12 cellular contexts compared by ENCODE assay signal in the genomic region with DNA sequence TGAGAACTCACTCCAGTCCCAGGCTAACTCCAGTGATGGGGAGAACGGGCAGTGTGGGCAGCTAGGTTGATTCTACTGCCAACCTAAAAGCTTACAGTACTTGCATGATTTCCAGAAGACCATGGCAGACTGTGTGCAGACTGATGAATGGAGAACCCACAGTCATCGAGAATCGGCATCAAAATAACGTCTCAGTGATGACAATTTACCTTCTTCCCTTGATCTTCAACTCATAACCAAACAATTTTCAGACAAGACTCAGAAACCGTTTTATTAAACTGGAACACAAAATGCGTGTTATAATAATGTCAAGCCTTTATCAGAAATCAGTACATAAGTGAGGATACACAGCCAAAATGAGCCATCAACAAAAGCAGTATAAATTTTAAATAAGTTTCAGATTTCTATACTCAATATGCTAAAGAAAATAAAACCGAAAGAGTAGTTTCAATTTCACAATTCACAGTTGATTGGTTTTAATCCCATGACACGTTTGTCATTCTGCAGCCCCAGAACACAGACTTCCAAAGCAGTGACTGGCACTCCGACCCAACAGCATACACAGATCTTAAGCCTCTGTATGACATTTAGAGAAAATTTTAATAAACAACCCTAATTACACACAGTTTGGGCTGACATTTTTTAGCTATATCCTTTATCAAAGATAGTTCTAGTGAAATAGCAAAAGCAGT. TPM values are rescaled to one million over a fixed set of nuclear protein-coding genes. Genes with fewer than 3 reads are reported as not detected.
DNase-seq lines count a peak whose midpoint lies in the region; ATAC-seq, FAIRE-seq and TF ChIP-seq lines count a peak whose summit lies in the region.
"Had no signal": no experiment of that assay in that cellular context is flagged by ENCODE, and none has a peak within 500 bp of the region (broad histone marks: within the 10 kb centered on the region; RNA-seq: fewer than 3 reads in every experiment).

No MANE protein-coding gene starts in this region.

- H4K20me1 ChIP-seq in OCI-LY1 (ENCODE audit: insufficient read depth, low read length): no peaks in the 10 kb centered on the region

- H3K9me3 ChIP-seq in OCI-LY1 (ENCODE audit: low read length): 0 out of 2 replicates have a peak, but pooled peaks cover 2% of the 10 kb centered on the region
- no peaks in the 10 kb centered on the region for H3K9me3 ChIP-seq in small intestine (ENCODE audit: control insufficient read depth, low read depth)

- no peak overlapping the region for H3K9ac ChIP-seq in OCI-LY1 (ENCODE audit: low read length)

- WGBS in small intestine, 3 donors: 61 to 70% (median 66%) methylated on average over 9 of the region's 9 CpGs

- H3K4me1 ChIP-seq in ACC112 (ENCODE audit: control insufficient read depth, insufficient read depth, low read length, unreplicated experiment): peaks cover 20% of the 10 kb centered on the region
- H3K4me1 ChIP-seq in OCI-LY1 (ENCODE audit: insufficient read depth, low read length, severe bottlenecking): peaks cover 48% of the 10 kb centered on the region
- no peaks in the 10 kb centered on the region for H3K4me1 ChIP-seq in small intestine (ENCODE audit: control insufficient read depth in 2 of 2, insufficient read depth in 1 of 2, low read depth in 1 of 2, low read length in 1 of 2)

- H3K4me3 ChIP-seq in ACC112 (ENCODE audit: low read depth, low read length) (peak overlapping the region; percentile 22; the same call in 1 of the 2 replicates), OCI-LY1 (ENCODE audit: low read depth, low read length, poor library complexity, severe bottlenecking) (no peak overlapping the region), small intestine (ENCODE audit: low read depth in 1 of 2, low read length in 2 of 2) (no peak overlapping the region)

- H3K9me2 ChIP-seq in OCI-LY1 (ENCODE audit: low read depth, low read length): no peaks in the 10 kb centered on the region

- no peak overlapping the region for H2AFZ ChIP-seq in ACC112 (ENCODE audit: low read length, unreplicated experiment)
- no peak overlapping the region for H2AFZ ChIP-seq in OCI-LY1 (ENCODE audit: low read length)

- H3K27me3 ChIP-seq in ACC112 (ENCODE audit: insufficient read depth, low read length) (no peaks in the 10 kb centered on the region), OCI-LY1 (ENCODE audit: insufficient read depth, low read length) (no peaks in the 10 kb centered on the region), small intestine (ENCODE audit: control insufficient read depth in 2 of 2, insufficient read depth in 2 of 2, low read length in 2 of 2) (no peaks in the 10 kb centered on the region)

- TF ChIP-seq CTCF in OCI-LY1 (IDR thresholded peaks at IDR 0.05; ENCODE audit: low read length): no peak

- no peaks in the 10 kb centered on the region; the same call in 1 of the 2 replicates for H3K36me3 ChIP-seq in ACC112 (ENCODE audit: insufficient read depth, low read length)
- peaks cover 15% of the 10 kb centered on the region for H3K36me3 ChIP-seq in OCI-LY1 (ENCODE audit: insufficient read depth, low read length)
- H3K36me3 ChIP-seq in small intestine (ENCODE audit: control insufficient read depth in 2 of 2, insufficient read depth in 2 of 2, low read length in 2 of 2): no peaks in the 10 kb centered on the region

- H3K27ac ChIP-seq in ACC112 (ENCODE audit: low read depth, low read length): no peak overlapping the region
- no peak overlapping the region for H3K27ac ChIP-seq in OCI-LY1 (ENCODE audit: low read depth, low read length, poor library complexity, severe bottlenecking)
- H3K27ac ChIP-seq in small intestine (ENCODE audit: low read depth in 1 of 2, low read length in 1 of 2): peak overlapping the region in 1 of 2 donors; percentile 58

- FAIRE-seq in small intestine (lab: Jason Lieb, UNC): no peak

- H3F3A ChIP-seq in OCI-LY1 (ENCODE audit: insufficient read depth, low read length): 0 out of 2 replicates have a peak, but pooled peaks cover 7% of the 10 kb centered on the region

- ATAC-seq in GM18873 (IDR thresholded peaks at IDR 0.05; ENCODE audit: low FRiP score, unreplicated experiment): peak; percentile 70
- peak; percentile 61 for ATAC-seq in HG02852 (IDR thresholded peaks at IDR 0.05; ENCODE audit: unreplicated experiment)

- H3K79me2 ChIP-seq in ACC112 (ENCODE audit: control insufficient read depth, insufficient read depth, low read length, unreplicated experiment): no peaks in the 10 kb centered on the region
- no peaks in the 10 kb centered on the region for H3K79me2 ChIP-seq in OCI-LY1 (ENCODE audit: insufficient read depth, low read length)

- H3K4me2 ChIP-seq in OCI-LY1 (ENCODE audit: low read length): peak overlapping the region; percentile 31

- intact Hi-C loops in posterior cingulate gyrus (cut with DNase I): loop anchor here (2.0 to 5.0 kb wide), 2 partner anchors 52 to 130 kb away; a partner anchor contains a TSS

- no peak for DNase-seq in NCI-H187 (lab: John Stamatoyannopoulos, UW)
- DNase-seq in posterior cingulate gyrus: no peak
- no peak for DNase-seq in small intestine
- no peak for DNase-seq in NCI-H82 treated with DMSO at 0.1 percent for 48 hours (lab: John Stamatoyannopoulos, UW; ENCODE audit: unreplicated experiment)
- DNase-seq: aorta, DMS 273 treated with DMSO at 0.1 percent for 48 hours, IMR-90, Right ventricle myocardium superior had no signal

RNA-seq across cellular contexts. Expression of a gene that starts 54.5 kb away (rescaled TPM):
- 1 to 10 TPM; 1.6 to 2.2 (median 1.8) TPM for polyA plus RNA-seq in small intestine
